Comparison of ENCODE assay signal across 18 cellular contexts in genomic region chr2:10411557-10411956, GRCh38. TPM values are rescaled to one million over a fixed set of nuclear protein-coding genes. Genes with fewer than 3 reads are reported as not detected.
DNase-seq lines count a peak whose midpoint lies in the region; ATAC-seq and TF ChIP-seq lines count a peak whose summit lies in the region.
"Had no signal": no experiment of that assay in that cellular context is flagged by ENCODE, and none has a peak within 500 bp of the region (broad histone marks: within the 10 kb centered on the region; RNA-seq: fewer than 3 reads in every experiment).

No MANE protein-coding gene starts in this region.

- no peaks in the 10 kb centered on the region for H3K36me3 ChIP-seq in Karpas-422 (ENCODE audit: insufficient read depth, low read length)
- H3K36me3 ChIP-seq in SJCRH30 = no peaks in the 10 kb centered on the region

- in situ Hi-C loops in KBM-7 (cut with MboI; ENCODE audit: low pct_unique_long_range_greater_than_20kb, low sequenced_read_pairs) = no loop called here

- no peak for TF ChIP-seq CTCF in CD4-positive, alpha-beta T cell (IDR thresholded peaks at IDR 0.05)

- peak overlapping the region; percentile 64; the same call in 1 of the 2 replicates for H3K9ac ChIP-seq in Karpas-422 (ENCODE audit: low read length)
- H3K9ac ChIP-seq: KMS-11 had no signal

- H3K27me3 Mint-ChIP-seq in naive B cell = no peaks in the 10 kb centered on the region
- no peaks in the 10 kb centered on the region for H3K27me3 Mint-ChIP-seq in CD4-positive, alpha-beta T cell
- H3K27me3 Mint-ChIP-seq: CD4-positive, alpha-beta memory T cell; T-helper 17 cell had no signal

- peaks cover 4 to 9% of the 10 kb centered on the region in 2 donors for H3K36me3 Mint-ChIP-seq in naive B cell
- H3K36me3 Mint-ChIP-seq in CD4-positive, alpha-beta T cell (ENCODE audit: low read depth) = peaks cover 17% of the 10 kb centered on the region

- peak overlapping the region; percentile 72 for H3K4me2 ChIP-seq in Karpas-422 (ENCODE audit: low read depth, low read length, poor library complexity, severe bottlenecking)
- H3K4me2 ChIP-seq: GM23338, KMS-11 had no signal

- ATAC-seq in naive B cell (ENCODE audit: low read depth in 2 of 2) = no peak
- ATAC-seq in CD4-positive, alpha-beta T cell (ENCODE audit: poor library complexity) = no peak
- ATAC-seq: T-helper 17 cell had no signal

- peaks cover 0 to 3% (median 0%) of the 10 kb centered on the region in 7 donors for H3K9me3 Mint-ChIP-seq in naive B cell
- no peaks in the 10 kb centered on the region for H3K9me3 Mint-ChIP-seq in CD4-positive, alpha-beta T cell
- H3K9me3 Mint-ChIP-seq: CD4-positive, alpha-beta memory T cell; GM23338 had no signal

- peak overlapping the region; percentile 27 to 94 (median 65) for H3K27ac Mint-ChIP-seq in naive B cell
- no peak overlapping the region for H3K27ac Mint-ChIP-seq in CD4-positive, alpha-beta T cell
- H3K27ac Mint-ChIP-seq: CD4-positive, alpha-beta memory T cell; GM23338; T-helper 17 cell had no signal

- H3K4me1 Mint-ChIP-seq in naive B cell = peaks cover 54 to 75% (median 64%) of the 10 kb centered on the region in 3 donors
- peaks cover 29% of the 10 kb centered on the region for H3K4me1 Mint-ChIP-seq in CD4-positive, alpha-beta T cell (ENCODE audit: low read depth)

- H3K27ac ChIP-seq in Karpas-422 (ENCODE audit: low read length) = peak overlapping the region; percentile 93; the same call in 1 of the 2 replicates
- peak overlapping the region; percentile 100 for H3K27ac ChIP-seq in SJCRH30
- no peak overlapping the region for H3K27ac ChIP-seq in CD4-positive, alpha-beta T cell (ENCODE audit: low read depth, low read length)
- H3K27ac ChIP-seq: KMS-11 had no signal

- peaks cover 44% of the 10 kb centered on the region for H3K4me1 ChIP-seq in Karpas-422 (ENCODE audit: low read length)
- peaks cover 56% of the 10 kb centered on the region for H3K4me1 ChIP-seq in SJCRH30

- H4K20me1 ChIP-seq in Karpas-422 (ENCODE audit: insufficient read depth, low read depth, low read length) = 0 out of 2 replicates have a peak, but pooled peaks cover 4% of the 10 kb centered on the region

- no peaks in the 10 kb centered on the region for H3K9me2 ChIP-seq in Karpas-422 (replicated peaks; ENCODE audit: insufficient read depth, low read length)

- H3K79me2 ChIP-seq in Karpas-422 (ENCODE audit: low read length) = no peaks in the 10 kb centered on the region

- POLR2A ChIA-PET in CD4-positive, alpha-beta T cell (lab: Charles Lee) = interaction anchor here (4.7 kb wide), 1 partner anchor 36 kb away, joined by 18 read pairs; the partner anchor contains the start of gene ODC1

- intact Hi-C loops in CD4-positive, alpha-beta T cell (cut with DNase I, micrococcal nuclease) = no loop called here

- H3K4me3 ChIP-seq in Karpas-422 (ENCODE audit: low read length) (no peak overlapping the region; the same call in 1 of the 2 replicates), SJCRH30 (peak overlapping the region; percentile 50)
- H3K4me3 ChIP-seq: GM23338 had no signal

- no peak for DNase-seq in Karpas-422
- peak in 1 of 2 experiments; percentile 62 for DNase-seq in SJCRH30
- DNase-seq in naive B cell = no peak
- DNase-seq in CD4-positive, alpha-beta T cell = no peak
- DNase-seq in KBM-7 = no peak
- DNase-seq in COLO829 (ENCODE audit: low spot score) = no peak
- no peak for DNase-seq in NCI-H446 treated with DMSO at 0.1 percent for 48 hours (lab: John Stamatoyannopoulos, UW)
- DNase-seq: ACHN; Calu3; CD4-positive, alpha-beta memory T cell; GF-D8; NCI-H1048; NCI-H1436; NCI-H1930; NCI-H226; T-helper 17 cell had no signal

- H2AFZ ChIP-seq in Karpas-422 (ENCODE audit: low read length) = no peak overlapping the region

- CTCF ChIA-PET in CD4-positive, alpha-beta T cell (lab: Charles Lee) = interaction anchor here (0.8 kb wide), 1 partner anchor 141 kb away, joined by 5 read pairs; no protein-coding TSS in a partner anchor

- peak overlapping the region in 4 of 8 donors; percentile 16 to 54 (median 22) for H3K4me3 Mint-ChIP-seq in naive B cell
- H3K4me3 Mint-ChIP-seq in CD4-positive, alpha-beta T cell = no peak overlapping the region
- H3K4me3 Mint-ChIP-seq: GM23338, T-helper 17 cell had no signal

- no peaks in the 10 kb centered on the region; the same call in 1 of the 2 replicates for H3K9me3 ChIP-seq in Karpas-422 (ENCODE audit: low read length)
- no peaks in the 10 kb centered on the region for H3K9me3 ChIP-seq in SJCRH30 (replicated peaks)
- no peaks in the 10 kb centered on the region for H3K9me3 ChIP-seq in CD4-positive, alpha-beta T cell (ENCODE audit: control insufficient read depth, low read length)

- H3K27me3 ChIP-seq in Karpas-422 (ENCODE audit: low read length) = no peaks in the 10 kb centered on the region
- no peaks in the 10 kb centered on the region for H3K27me3 ChIP-seq in SJCRH30
- H3K27me3 ChIP-seq in CD4-positive, alpha-beta T cell (ENCODE audit: control insufficient read depth, insufficient read depth, low read length) = no peaks in the 10 kb centered on the region

RNA-seq across cellular contexts. Expression of gene ODC1, which starts 36.6 kb away (rescaled TPM):
- 247 and 289 TPM in 2 replicates for total RNA-seq in Karpas-422 (2014; rRNA removed; shearing (Covaris generic); ENCODE audit: low replicate concordance)
- 362 and 380 TPM in 2 replicates for total RNA-seq in SJCRH30 (2014; rRNA removed; shearing (Covaris generic))
- polyA plus RNA-seq in naive B cell (ENCODE audit: low read depth in 6 of 6) = 100 to 1,000 TPM; 142 to 202 (median 165) TPM
- 100 to 1,000 TPM; 162 to 164 TPM for total RNA-seq in CD4-positive, alpha-beta T cell
